Comparison of ENCODE assay signal across 11 cellular contexts in the genomic region with DNA sequence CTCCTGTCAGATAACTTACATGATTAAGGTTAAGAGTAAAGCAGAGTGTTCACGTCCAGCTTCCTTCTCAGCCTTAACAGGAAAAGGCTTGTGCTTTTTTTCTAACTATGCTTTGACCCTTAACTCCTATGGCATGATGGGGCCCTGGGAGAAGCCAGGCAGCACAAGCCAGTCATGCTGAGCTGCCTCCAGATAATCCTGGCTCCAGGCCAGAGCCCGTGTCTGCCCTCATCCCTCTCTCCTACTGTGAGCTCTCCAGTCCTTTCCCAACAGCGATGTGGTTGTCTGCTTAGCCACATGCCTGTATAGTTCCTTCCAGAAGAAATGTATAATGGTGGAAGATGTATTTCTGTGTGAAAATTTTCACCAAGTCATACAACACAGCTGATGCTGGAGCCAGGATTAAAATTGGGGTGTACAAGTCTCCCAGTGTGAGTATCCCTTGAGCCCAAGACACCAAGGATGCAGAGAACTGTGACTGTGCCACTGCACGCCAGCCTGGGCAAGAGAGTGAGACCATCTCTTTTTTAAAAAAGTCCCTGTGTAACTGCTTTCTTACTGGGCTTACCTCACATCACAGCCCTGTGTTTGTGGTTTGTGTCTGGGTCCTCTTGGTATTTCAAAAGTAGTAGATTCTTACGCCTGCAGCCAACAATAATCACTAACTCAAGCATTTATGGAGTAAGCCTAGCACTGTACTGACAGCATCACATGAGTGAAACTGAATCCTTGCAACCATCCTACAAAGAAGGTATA. TPM values are rescaled to one million over a fixed set of nuclear protein-coding genes. Genes with fewer than 3 reads are reported as not detected.
DNase-seq lines count a peak whose midpoint lies in the region; ATAC-seq and TF ChIP-seq lines count a peak whose summit lies in the region.
"Had no signal": no experiment of that assay in that cellular context is flagged by ENCODE, and none has a peak within 500 bp of the region (broad histone marks: within the 10 kb centered on the region; RNA-seq: fewer than 3 reads in every experiment).

No MANE protein-coding gene starts in this region.

- H3F3A ChIP-seq in SK-N-SH (replicated peaks; ENCODE audit: insufficient read depth) = no peaks in the 10 kb centered on the region

- no peaks in the 10 kb centered on the region for H3K9me2 ChIP-seq in SK-N-SH

- peak overlapping the region in 2 of 6 donors; percentile 0 to 35 for H3K27ac Mint-ChIP-seq in immature natural killer cell
- H3K27ac Mint-ChIP-seq in activated T-helper 1 cell treated with anti-CD3 and anti-CD28 coated beads, Interleukin-12 subunit alpha, Interleukin-12 subunit beta, Interleukin-2, Interleukin-4 antibody, amounts not matched to agents 30 ng/mL and 10 ng/mL and 1 ng/mL, durations not matched to agents 14 hours and 24 hours and 36 hours = no peak overlapping the region
- H3K27ac Mint-ChIP-seq: activated naive CD4-positive, alpha-beta T cell treated with anti-CD3 and anti-CD28 coated beads, Interleukin-2, amount 50 U/mL, for 24 hours had no signal

- TF ChIP-seq EP300 in SK-N-SH (IDR thresholded peaks at IDR 0.05; ENCODE audit: borderline replicate concordance in 1 of 2, low read depth in 1 of 2, low read length in 1 of 2) = no peak

- H3K9me3 ChIP-seq in SK-N-SH (no peaks in the 10 kb centered on the region), psoas muscle (no peaks in the 10 kb centered on the region)

- CTCF ChIA-PET in SK-N-SH (lab: Yijun Ruan, JAX) = no interaction called here

- intact Hi-C loops in psoas muscle (cut with DNase I) = no loop called here
- intact Hi-C loops in activated T-helper 1 cell treated with anti-CD3 and anti-CD28 coated beads, Interleukin-12 subunit alpha, Interleukin-12 subunit beta, Interleukin-2, Interleukin-4 antibody, amounts not matched to agents 30 ng/mL and 10 ng/mL and 1 ng/mL, durations not matched to agents 14 hours and 24 hours and 36 hours (cut with micrococcal nuclease) = no loop called here

- peak overlapping the region; percentile 2 to 4; a peak in 2 of 4 replicates for H3K27ac ChIP-seq in SK-N-SH (ENCODE audit: low read depth in 2 of 2, low read length in 1 of 2)
- H3K27ac ChIP-seq in psoas muscle = no peak overlapping the region

- H3K4me3 ChIP-seq in SK-N-SH (ENCODE audit: low read depth in 2 of 2, low read length in 1 of 2) (no peak overlapping the region), psoas muscle (no peak overlapping the region)

- DNase-seq in EL (peak; percentile 56), SK-N-SH (no peak), foreskin melanocyte (peak; percentile 62), psoas muscle (peak in 1 of 2 donors; percentile 73), immature natural killer cell (no peak), NCI-H1092 treated with DMSO at 0.1 percent for 48 hours (lab: John Stamatoyannopoulos, UW) (no peak)
- no peak for DNase-seq in activated T-helper 1 cell treated with anti-CD3 and anti-CD28 coated beads, Interleukin-12 subunit alpha, Interleukin-12 subunit beta, Interleukin-2, Interleukin-4 antibody, amounts not matched to agents 30 ng/mL and 10 ng/mL and 1 ng/mL, durations not matched to agents 14 hours and 24 hours and 36 hours (ENCODE audit: low spot score)
- no peak for DNase-seq in activated T-cell treated with anti-CD3 and anti-CD28 coated beads, Interleukin-2, amount 50 U/mL, for 4 hours

- no peak overlapping the region for H3K4me2 ChIP-seq in SK-N-SH

- peaks cover 8 to 36% (median 15%) of the 10 kb centered on the region in 3 donors for H3K36me3 Mint-ChIP-seq in immature natural killer cell
- H3K36me3 Mint-ChIP-seq in activated T-helper 1 cell treated with anti-CD3 and anti-CD28 coated beads, Interleukin-12 subunit alpha, Interleukin-12 subunit beta, Interleukin-2, Interleukin-4 antibody, amounts not matched to agents 30 ng/mL and 10 ng/mL and 1 ng/mL, durations not matched to agents 14 hours and 24 hours and 36 hours (ENCODE audit: low read depth) = peaks cover 52% of the 10 kb centered on the region
- H3K36me3 Mint-ChIP-seq in activated T-cell treated with anti-CD3 and anti-CD28 coated beads, Interleukin-2, amount 50 U/mL, for 4 hours (ENCODE audit: insufficient read depth) = peaks cover 41% of the 10 kb centered on the region

- no peaks in the 10 kb centered on the region for H4K20me1 ChIP-seq in SK-N-SH (ENCODE audit: insufficient read depth)

- H2AFZ ChIP-seq in SK-N-SH (ENCODE audit: low read depth) = no peak overlapping the region

- peaks cover 0 to 2% of the 10 kb centered on the region in 2 donors for H3K4me1 Mint-ChIP-seq in immature natural killer cell
- H3K4me1 Mint-ChIP-seq in activated T-helper 1 cell treated with anti-CD3 and anti-CD28 coated beads, Interleukin-12 subunit alpha, Interleukin-12 subunit beta, Interleukin-2, Interleukin-4 antibody, amounts not matched to agents 30 ng/mL and 10 ng/mL and 1 ng/mL, durations not matched to agents 14 hours and 24 hours and 36 hours (ENCODE audit: low read depth) = no peaks in the 10 kb centered on the region
- H3K4me1 Mint-ChIP-seq in activated T-cell treated with anti-CD3 and anti-CD28 coated beads, Interleukin-2, amount 50 U/mL, for 4 hours (ENCODE audit: low read depth) = no peaks in the 10 kb centered on the region

- no peak overlapping the region for H3K4me3 Mint-ChIP-seq in immature natural killer cell
- no peak overlapping the region for H3K4me3 Mint-ChIP-seq in activated T-helper 1 cell treated with anti-CD3 and anti-CD28 coated beads, Interleukin-12 subunit alpha, Interleukin-12 subunit beta, Interleukin-2, Interleukin-4 antibody, amounts not matched to agents 30 ng/mL and 10 ng/mL and 1 ng/mL, durations not matched to agents 14 hours and 24 hours and 36 hours
- H3K4me3 Mint-ChIP-seq in activated T-cell treated with anti-CD3 and anti-CD28 coated beads, Interleukin-2, amount 50 U/mL, for 4 hours = no peak overlapping the region
- H3K4me3 Mint-ChIP-seq: activated naive CD4-positive, alpha-beta T cell treated with anti-CD3 and anti-CD28 coated beads, Interleukin-2, amount 50 U/mL, for 24 hours had no signal

- no peak for TF ChIP-seq CTCF in SK-N-SH (IDR thresholded peaks at IDR 0.05)
- no peak for TF ChIP-seq CTCF in psoas muscle (IDR thresholded peaks at IDR 0.05)

- H3K27me3 ChIP-seq in SK-N-SH (ENCODE audit: insufficient read depth) = no peaks in the 10 kb centered on the region
- no peaks in the 10 kb centered on the region for H3K27me3 ChIP-seq in psoas muscle (ENCODE audit: insufficient read depth in 3 of 3, low read length in 2 of 3)

- 73% methylated on average over 5 of the region's 5 CpGs for WGBS in SK-N-SH (ENCODE audit: low lambda C conversion rate)
- 46 to 57% (median 49%) methylated on average over 5 of the region's 5 CpGs for WGBS in psoas muscle, 3 donors

- no peak for TF ChIP-seq RAD21 in SK-N-SH (IDR thresholded peaks at IDR 0.05; ENCODE audit: low read length)

- no peak overlapping the region for H3K9ac ChIP-seq in SK-N-SH

- H3K9me3 Mint-ChIP-seq in immature natural killer cell = no peaks in the 10 kb centered on the region
- H3K9me3 Mint-ChIP-seq in activated T-helper 1 cell treated with anti-CD3 and anti-CD28 coated beads, Interleukin-12 subunit alpha, Interleukin-12 subunit beta, Interleukin-2, Interleukin-4 antibody, amounts not matched to agents 30 ng/mL and 10 ng/mL and 1 ng/mL, durations not matched to agents 14 hours and 24 hours and 36 hours = no peaks in the 10 kb centered on the region
- H3K9me3 Mint-ChIP-seq in activated T-cell treated with anti-CD3 and anti-CD28 coated beads, Interleukin-2, amount 50 U/mL, for 4 hours = no peaks in the 10 kb centered on the region
- H3K9me3 Mint-ChIP-seq: activated naive CD4-positive, alpha-beta T cell treated with anti-CD3 and anti-CD28 coated beads, Interleukin-2, amount 50 U/mL, for 24 hours had no signal

- no peaks in the 10 kb centered on the region for H3K79me2 ChIP-seq in SK-N-SH (ENCODE audit: insufficient read depth)

- peaks cover 0 to 4% of the 10 kb centered on the region in 2 experiments; a peak in 1 of 4 replicates for H3K4me1 ChIP-seq in SK-N-SH (ENCODE audit: control insufficient read depth in 1 of 2, insufficient read depth in 2 of 2, low read depth in 1 of 2, low read length in 1 of 2)
- peaks cover 2% of the 10 kb centered on the region for H3K4me1 ChIP-seq in psoas muscle

- ATAC-seq in psoas muscle = peak; percentile 36 to 71 (median 60)
- no peak for ATAC-seq in activated T-cell treated with anti-CD3 and anti-CD28 coated beads, Interleukin-2, amount 50 U/mL, for 4 hours
- ATAC-seq: Panc1 had no signal

- POLR2A ChIA-PET in SK-N-SH (lab: Yijun Ruan, JAX) = interaction anchor here (0.6 kb wide), 1 partner anchor 9 kb away, joined by 3 read pairs; no protein-coding TSS in a partner anchor

- H3K27me3 Mint-ChIP-seq in immature natural killer cell (ENCODE audit: low read depth in 3 of 3) = peaks cover 0 to 6% (median 0%) of the 10 kb centered on the region in 3 donors
- no peaks in the 10 kb centered on the region for H3K27me3 Mint-ChIP-seq in activated T-helper 1 cell treated with anti-CD3 and anti-CD28 coated beads, Interleukin-12 subunit alpha, Interleukin-12 subunit beta, Interleukin-2, Interleukin-4 antibody, amounts not matched to agents 30 ng/mL and 10 ng/mL and 1 ng/mL, durations not matched to agents 14 hours and 24 hours and 36 hours (ENCODE audit: insufficient read depth)
- no peaks in the 10 kb centered on the region for H3K27me3 Mint-ChIP-seq in activated T-cell treated with anti-CD3 and anti-CD28 coated beads, Interleukin-2, amount 50 U/mL, for 4 hours (ENCODE audit: low read depth)
- H3K27me3 Mint-ChIP-seq: activated naive CD4-positive, alpha-beta T cell treated with anti-CD3 and anti-CD28 coated beads, Interleukin-2, amount 50 U/mL, for 24 hours had no signal

- peaks cover 38 to 56% of the 10 kb centered on the region in 2 experiments for H3K36me3 ChIP-seq in SK-N-SH (replicated peaks in 1 of 2; ENCODE audit: control insufficient read depth in 1 of 2, insufficient read depth in 2 of 2, low read length in 1 of 2)
- peaks cover 22 to 84% of the 10 kb centered on the region in 2 donors for H3K36me3 ChIP-seq in psoas muscle (ENCODE audit: insufficient read depth in 1 of 2, low read depth in 1 of 2)

RNA-seq across cellular contexts. Expression of gene ITFG2, which starts 7.9 kb away (rescaled TPM):
- polyA plus RNA-seq in SK-N-SH (2012; rRNA removed) (27.2 and 30.1 TPM in 2 replicates), psoas muscle (10 to 100 TPM in 1 of 3 donors, 1 to 10 TPM in 2; 7.8 to 12.8 (median 8.8) TPM), immature natural killer cell (10 to 100 TPM; 39.5 to 83.0 (median 60.4) TPM)
- 13.9 and 17.1 TPM in 2 replicates for polyA plus RNA-seq in SK-N-SH (2012; cell fraction: cytosol; rRNA removed)
- polyA plus RNA-seq in SK-N-SH (2012; cell fraction: nucleus; rRNA removed) = 91.7 and 94.9 TPM in 2 replicates
- total RNA-seq in psoas muscle = 10 to 100 TPM in 2 of 4 donors, 1 to 10 TPM in 2; 5.1 to 12.0 (median 9.3) TPM
- total RNA-seq in activated T-helper 1 cell treated with anti-CD3 and anti-CD28 coated beads, Interleukin-12 subunit alpha, Interleukin-12 subunit beta, Interleukin-2, Interleukin-4 antibody, amounts not matched to agents 30 ng/mL and 10 ng/mL and 1 ng/mL, durations not matched to agents 14 hours and 24 hours and 36 hours = 35.1 and 42.2 TPM in 2 replicates
- 10 to 100 TPM; 39.7 to 46.9 (median 45.0) TPM for total RNA-seq in activated T-cell treated with anti-CD3 and anti-CD28 coated beads, Interleukin-2, amount 50 U/mL, for 4 hours

RNA-seq across cellular contexts. Expression of gene FKBP4, which starts 9.8 kb away (rescaled TPM):
- polyA plus RNA-seq in SK-N-SH (2012; rRNA removed) (53.2 and 57.7 TPM in 2 replicates), psoas muscle (100 to 1,000 TPM in 1 of 3 donors, 10 to 100 TPM in 2; 62.4 to 116 (median 86.2) TPM), immature natural killer cell (10 to 100 TPM; 24.9 to 30.3 (median 27.6) TPM)
- 49.7 and 59.0 TPM in 2 replicates for polyA plus RNA-seq in SK-N-SH (2012; cell fraction: cytosol; rRNA removed)
- 57.1 and 60.9 TPM in 2 replicates for polyA plus RNA-seq in SK-N-SH (2012; cell fraction: nucleus; rRNA removed)
- total RNA-seq in psoas muscle = 100 to 1,000 TPM in 2 of 4 donors, 10 to 100 TPM in 2; 80.7 to 122 (median 92.0) TPM
- total RNA-seq in activated T-helper 1 cell treated with anti-CD3 and anti-CD28 coated beads, Interleukin-12 subunit alpha, Interleukin-12 subunit beta, Interleukin-2, Interleukin-4 antibody, amounts not matched to agents 30 ng/mL and 10 ng/mL and 1 ng/mL, durations not matched to agents 14 hours and 24 hours and 36 hours = 247 and 269 TPM in 2 replicates
- total RNA-seq in activated T-cell treated with anti-CD3 and anti-CD28 coated beads, Interleukin-2, amount 50 U/mL, for 4 hours = 100 to 1,000 TPM; 296 to 336 (median 319) TPM

RNA-seq across cellular contexts. Expression of gene NRIP2, which starts 30.3 kb away (rescaled TPM):
- polyA plus RNA-seq in SK-N-SH (2012; rRNA removed) = not detected in 2 replicates
- polyA plus RNA-seq in SK-N-SH (2012; cell fraction: cytosol; rRNA removed) = not detected in 2 replicates
- 0.04 TPM in 1 of 2 replicates, not detected in the other for polyA plus RNA-seq in SK-N-SH (2012; cell fraction: nucleus; rRNA removed)
- total RNA-seq in psoas muscle = 1 to 10 TPM in 2 of 4 donors, under 1 TPM in 2; 0.96 to 2.4 (median 1.1) TPM
- 1 to 10 TPM; 1.0 to 1.3 (median 1.3) TPM for polyA plus RNA-seq in psoas muscle
- 1 to 10 TPM in 1 of 3 donors, under 1 TPM in 2; 0.31 to 1.4 (median 0.71) TPM for polyA plus RNA-seq in immature natural killer cell
- total RNA-seq in activated T-helper 1 cell treated with anti-CD3 and anti-CD28 coated beads, Interleukin-12 subunit alpha, Interleukin-12 subunit beta, Interleukin-2, Interleukin-4 antibody, amounts not matched to agents 30 ng/mL and 10 ng/mL and 1 ng/mL, durations not matched to agents 14 hours and 24 hours and 36 hours = not detected in 2 replicates
- not detected for total RNA-seq in activated T-cell treated with anti-CD3 and anti-CD28 coated beads, Interleukin-2, amount 50 U/mL, for 4 hours

RNA-seq across cellular contexts. Expression of gene TEX52, which starts 52.3 kb away (rescaled TPM):
- polyA plus RNA-seq in SK-N-SH (2012; rRNA removed) (not detected in 2 replicates), psoas muscle (not detected), immature natural killer cell (not detected)
- polyA plus RNA-seq in SK-N-SH (2012; cell fraction: cytosol; rRNA removed) = not detected in 2 replicates
- polyA plus RNA-seq in SK-N-SH (2012; cell fraction: nucleus; rRNA removed) = not detected in 2 replicates
- not detected for total RNA-seq in psoas muscle
- 0.17 TPM in 1 of 2 replicates, not detected in the other for total RNA-seq in activated T-helper 1 cell treated with anti-CD3 and anti-CD28 coated beads, Interleukin-12 subunit alpha, Interleukin-12 subunit beta, Interleukin-2, Interleukin-4 antibody, amounts not matched to agents 30 ng/mL and 10 ng/mL and 1 ng/mL, durations not matched to agents 14 hours and 24 hours and 36 hours
- total RNA-seq in activated T-cell treated with anti-CD3 and anti-CD28 coated beads, Interleukin-2, amount 50 U/mL, for 4 hours = not detected
- total RNA-seq: mucosa of gallbladder had no signal

Comparison
In these comparisons a context has a peak if more than half of its experiments do, and no peak if none do; other contexts are left out.
1. DNase-seq: peak in EL (single experiment) and foreskin melanocyte (single experiment); none in SK-N-SH (single experiment), immature natural killer cell (0 of 3), activated T-helper 1 cell treated with anti-CD3 and anti-CD28 coated beads, Interleukin-12 subunit alpha, Interleukin-12 subunit beta, Interleukin-2, Interleukin-4 antibody, amounts not matched to agents 30 ng/mL and 10 ng/mL and 1 ng/mL, durations not matched to agents 14 hours and 24 hours and 36 hours (single experiment), NCI-H1092 treated with DMSO at 0.1 percent for 48 hours (single experiment) and activated T-cell treated with anti-CD3 and anti-CD28 coated beads, Interleukin-2, amount 50 U/mL, for 4 hours (single experiment).
2. ATAC-seq: peak in psoas muscle (4 of 4); none in activated T-cell treated with anti-CD3 and anti-CD28 coated beads, Interleukin-2, amount 50 U/mL, for 4 hours (0 of 2).